ENCODE assay signal across 28 cellular contexts in genomic region chr4:5799406-5799805, GRCh38.
"Had no signal": no experiment of that assay in that cellular context is flagged by ENCODE, and none has a peak within 500 bp of the region (broad histone marks: within the 10 kb centered on the region; RNA-seq: fewer than 3 reads in every experiment).

No MANE protein-coding gene starts in this region.

- H3K4me3 ChIP-seq: ascending aorta, breast epithelium, cardiac muscle cell, coronary artery, dorsolateral prefrontal cortex had no signal

- DNase-seq: activated CD4-positive, alpha-beta memory T cell treated with anti-CD3 and anti-CD28 coated beads, Interleukin-2, amount 10 ng/mL, durations not matched to agents 7 days and 5 days; activated CD4-positive, alpha-beta T cell treated with anti-CD3 and anti-CD28 coated beads for 1 hour; activated CD4-positive, alpha-beta T cell treated with anti-CD3 and anti-CD28 coated beads for 4 hours; activated CD4-positive, alpha-beta T cell treated with anti-CD3 and anti-CD28 coated beads, Interleukin-2, amount 10 ng/mL, durations not matched to agents 7 days and 5 days; activated CD4-positive, alpha-beta T cell treated with anti-CD3 and anti-CD28 coated beads, Interleukin-2, amount 50 U/mL, for 4 hours; activated effector memory CD4-positive, alpha-beta T cell treated with anti-CD3 and anti-CD28 coated beads, Interleukin-2, amount 50 U/mL, for 16 hours; activated naive CD4-positive, alpha-beta T cell treated with anti-CD3 and anti-CD28 coated beads, Interleukin-2, amount 10 ng/mL, durations not matched to agents 7 days and 5 days; activated naive CD8-positive, alpha-beta T cell treated with anti-CD3 and anti-CD28 coated beads, Interleukin-2, amount 10 ng/mL, durations not matched to agents 7 days and 5 days; activated T-cell treated with anti-CD3 and anti-CD28 coated beads, Interleukin-2, amount 50 U/mL, for 1 hour; activated T-cell treated with anti-CD3 and anti-CD28 coated beads, Interleukin-2, amount 50 U/mL, for 48 hours; dorsolateral prefrontal cortex; effector memory CD4-positive, alpha-beta T cell; endodermal cell; foreskin fibroblast; T-helper 2 cell had no signal

- H3K27ac ChIP-seq: ascending aorta, breast epithelium, cardiac muscle cell, coronary artery, dorsolateral prefrontal cortex, VCaP had no signal

- H3K4me1 ChIP-seq: ascending aorta, breast epithelium had no signal

- H3K9me3 ChIP-seq: ascending aorta, breast epithelium had no signal

- H3K4me3 Mint-ChIP-seq: activated CD4-positive, alpha-beta memory T cell treated with anti-CD3 and anti-CD28 coated beads, Interleukin-2, amount 10 ng/mL, durations not matched to agents 7 days and 5 days; activated CD4-positive, alpha-beta T cell treated with anti-CD3 and anti-CD28 coated beads, Interleukin-2, amount 10 ng/mL, durations not matched to agents 7 days and 5 days; activated naive CD4-positive, alpha-beta T cell treated with anti-CD3 and anti-CD28 coated beads, Interleukin-2, amount 10 ng/mL, durations not matched to agents 7 days and 5 days; activated naive CD8-positive, alpha-beta T cell treated with anti-CD3 and anti-CD28 coated beads, Interleukin-2, amount 10 ng/mL, durations not matched to agents 7 days and 5 days; activated T-helper 1 cell treated with anti-CD3 and anti-CD28 coated beads, Interleukin-12 subunit alpha, Interleukin-12 subunit beta, Interleukin-2, Interleukin-4 antibody, amounts not matched to agents 30 ng/mL and 10 ng/mL and 1 ng/mL, durations not matched to agents 14 hours and 24 hours and 36 hours; brain; central memory CD8-positive, alpha-beta T cell; dendritic cell treated with granulocyte-macrophage colony-stimulating factor and Interleukin-4, amounts not matched to agents 40 ng/mL and 50 ng/mL, for 4 days; endodermal cell; WTC11 had no signal

- ATAC-seq: activated naive CD4-positive, alpha-beta T cell treated with anti-CD3 and anti-CD28 coated beads, Interleukin-2, amount 50 U/mL, for 72 hours; esophagus mucosa; WTC11 had no signal

- H3K36me3 ChIP-seq: breast epithelium had no signal

- H3K27me3 Mint-ChIP-seq: activated CD4-positive, alpha-beta memory T cell treated with anti-CD3 and anti-CD28 coated beads, Interleukin-2, amount 10 ng/mL, durations not matched to agents 7 days and 5 days; activated CD4-positive, alpha-beta T cell treated with anti-CD3 and anti-CD28 coated beads, Interleukin-2, amount 10 ng/mL, durations not matched to agents 7 days and 5 days; activated naive CD4-positive, alpha-beta T cell treated with anti-CD3 and anti-CD28 coated beads, Interleukin-2, amount 10 ng/mL, durations not matched to agents 7 days and 5 days; activated naive CD8-positive, alpha-beta T cell treated with anti-CD3 and anti-CD28 coated beads, Interleukin-2, amount 10 ng/mL, durations not matched to agents 7 days and 5 days; brain; central memory CD8-positive, alpha-beta T cell; dendritic cell treated with granulocyte-macrophage colony-stimulating factor and Interleukin-4, amounts not matched to agents 40 ng/mL and 50 ng/mL, for 4 days had no signal

- H3K27me3 ChIP-seq: ascending aorta, breast epithelium, cardiac muscle cell, dorsolateral prefrontal cortex had no signal

- H3K4me1 Mint-ChIP-seq: activated CD4-positive, alpha-beta memory T cell treated with anti-CD3 and anti-CD28 coated beads, Interleukin-2, amount 10 ng/mL, durations not matched to agents 7 days and 5 days; activated CD4-positive, alpha-beta T cell treated with anti-CD3 and anti-CD28 coated beads, Interleukin-2, amount 10 ng/mL, durations not matched to agents 7 days and 5 days; activated naive CD4-positive, alpha-beta T cell treated with anti-CD3 and anti-CD28 coated beads, Interleukin-2, amount 10 ng/mL, durations not matched to agents 7 days and 5 days; activated naive CD8-positive, alpha-beta T cell treated with anti-CD3 and anti-CD28 coated beads, Interleukin-2, amount 10 ng/mL, durations not matched to agents 7 days and 5 days; brain; central memory CD8-positive, alpha-beta T cell; endodermal cell; WTC11 had no signal

- H3K36me3 Mint-ChIP-seq: activated naive CD4-positive, alpha-beta T cell treated with anti-CD3 and anti-CD28 coated beads, Interleukin-2, amount 10 ng/mL, durations not matched to agents 7 days and 5 days; activated naive CD4-positive, alpha-beta T cell treated with anti-CD3 and anti-CD28 coated beads, Interleukin-2, amount 50 U/mL, for 72 hours; activated naive CD8-positive, alpha-beta T cell treated with anti-CD3 and anti-CD28 coated beads, Interleukin-2, amount 10 ng/mL, durations not matched to agents 7 days and 5 days had no signal

- H3K9me3 Mint-ChIP-seq: activated CD4-positive, alpha-beta memory T cell treated with anti-CD3 and anti-CD28 coated beads, Interleukin-2, amount 10 ng/mL, durations not matched to agents 7 days and 5 days; activated CD4-positive, alpha-beta T cell treated with anti-CD3 and anti-CD28 coated beads, Interleukin-2, amount 10 ng/mL, durations not matched to agents 7 days and 5 days; activated naive CD8-positive, alpha-beta T cell treated with anti-CD3 and anti-CD28 coated beads, Interleukin-2, amount 10 ng/mL, durations not matched to agents 7 days and 5 days; activated T-helper 1 cell treated with anti-CD3 and anti-CD28 coated beads, Interleukin-12 subunit alpha, Interleukin-12 subunit beta, Interleukin-2, Interleukin-4 antibody, amounts not matched to agents 30 ng/mL and 10 ng/mL and 1 ng/mL, durations not matched to agents 14 hours and 24 hours and 36 hours; activated T-helper 2 cell treated with anti-CD3 and anti-CD28 coated beads, Interferon-gamma antibody, Interleukin-2, Interleukin-4, amounts not matched to agents 10 μg/mL and 5 μg/mL and 100 μg/mL, durations not matched to agents 14 hours and 24 hours and 36 hours; central memory CD8-positive, alpha-beta T cell; dendritic cell treated with granulocyte-macrophage colony-stimulating factor and Interleukin-4, amounts not matched to agents 40 ng/mL and 50 ng/mL, for 4 days; WTC11 had no signal

- H3K27ac Mint-ChIP-seq: activated CD4-positive, alpha-beta memory T cell treated with anti-CD3 and anti-CD28 coated beads, Interleukin-2, amount 10 ng/mL, durations not matched to agents 7 days and 5 days; activated CD4-positive, alpha-beta T cell treated with anti-CD3 and anti-CD28 coated beads, Interleukin-2, amount 10 ng/mL, durations not matched to agents 7 days and 5 days; activated naive CD4-positive, alpha-beta T cell treated with anti-CD3 and anti-CD28 coated beads, Interleukin-2, amount 10 ng/mL, durations not matched to agents 7 days and 5 days; activated naive CD4-positive, alpha-beta T cell treated with anti-CD3 and anti-CD28 coated beads, Interleukin-2, amount 50 U/mL, for 72 hours; activated naive CD8-positive, alpha-beta T cell treated with anti-CD3 and anti-CD28 coated beads, Interleukin-2, amount 10 ng/mL, durations not matched to agents 7 days and 5 days; activated T-helper 1 cell treated with anti-CD3 and anti-CD28 coated beads, Interleukin-12 subunit alpha, Interleukin-12 subunit beta, Interleukin-2, Interleukin-4 antibody, amounts not matched to agents 30 ng/mL and 10 ng/mL and 1 ng/mL, durations not matched to agents 14 hours and 24 hours and 36 hours; activated T-helper 2 cell treated with anti-CD3 and anti-CD28 coated beads, Interferon-gamma antibody, Interleukin-2, Interleukin-4, amounts not matched to agents 10 μg/mL and 5 μg/mL and 100 μg/mL, durations not matched to agents 14 hours and 24 hours and 36 hours; brain; dendritic cell treated with granulocyte-macrophage colony-stimulating factor and Interleukin-4, amounts not matched to agents 40 ng/mL and 50 ng/mL, for 4 days; endodermal cell; WTC11 had no signal
